Comparison of ENCODE assay signal across 9 cellular contexts in the genomic region with DNA sequence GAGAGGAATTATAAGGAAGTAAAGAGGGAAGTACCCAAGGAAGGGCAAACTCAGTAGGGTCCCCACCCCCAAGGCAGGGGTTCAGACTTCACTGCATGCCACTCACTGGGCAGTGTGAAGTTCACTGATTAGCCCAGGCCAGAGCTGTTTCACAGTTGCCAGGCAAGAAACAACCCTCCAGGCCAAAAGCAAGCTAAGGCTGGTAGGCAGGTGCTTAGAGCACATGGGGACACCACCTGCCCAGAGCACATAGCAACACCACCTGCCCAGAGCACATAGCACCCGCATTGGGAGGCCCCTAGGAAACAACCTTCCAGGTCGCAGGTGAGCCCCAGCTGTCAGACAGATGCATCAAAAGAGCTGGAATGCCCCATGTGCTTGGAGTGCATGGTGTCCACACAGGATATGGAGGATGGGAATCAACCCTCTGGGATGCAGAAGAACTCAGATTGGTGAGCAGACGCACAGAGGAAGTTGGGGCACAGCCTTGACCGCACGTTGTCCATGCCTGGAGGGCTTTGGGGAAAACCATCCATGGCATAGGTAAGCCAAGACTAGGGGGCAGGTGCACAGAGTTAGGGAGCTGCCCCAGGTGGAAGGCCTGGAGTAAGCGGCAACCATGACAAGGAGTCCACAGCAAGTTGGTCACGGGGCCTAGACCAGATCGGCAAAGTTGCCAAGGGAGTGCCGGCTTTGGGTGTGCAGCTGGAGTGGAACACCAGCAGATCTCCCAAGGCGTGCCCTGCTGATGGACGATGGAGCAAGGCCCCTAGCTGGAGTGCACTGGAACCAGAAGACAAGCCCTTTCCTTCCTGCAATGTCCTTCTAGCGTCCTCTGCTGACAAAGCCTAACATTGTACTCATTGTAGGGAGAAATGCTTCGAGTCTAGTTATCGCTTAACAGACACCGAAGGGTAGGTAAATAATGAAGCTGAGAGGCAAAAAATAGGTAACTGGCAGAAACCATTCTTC. TPM values are rescaled to one million over a fixed set of nuclear protein-coding genes. Genes with fewer than 3 reads are reported as not detected.
DNase-seq lines count a peak whose midpoint lies in the region; ATAC-seq and TF ChIP-seq lines count a peak whose summit lies in the region.
"Had no signal": no experiment of that assay in that cellular context is flagged by ENCODE, and none has a peak within 500 bp of the region (broad histone marks: within the 10 kb centered on the region; RNA-seq: fewer than 3 reads in every experiment).

No MANE protein-coding gene starts in this region.

- no peaks in the 10 kb centered on the region for H3K27me3 ChIP-seq in neuronal stem cell (ENCODE audit: control insufficient read depth in 3 of 3, insufficient read depth in 3 of 3, low read depth in 1 of 3, low read length in 3 of 3)

- no peak overlapping the region for H2BK15ac ChIP-seq in neuronal stem cell (ENCODE audit: low read length)

- H3K14ac ChIP-seq in neuronal stem cell (ENCODE audit: low read length), result no peak overlapping the region

- H3K23ac ChIP-seq in neuronal stem cell (ENCODE audit: low read depth, low read length, poor library complexity), result peak overlapping the region; percentile 85

- no peak overlapping the region for H4K8ac ChIP-seq in neuronal stem cell (ENCODE audit: low read depth, low read length)

- no peak overlapping the region for H3K18ac ChIP-seq in neuronal stem cell (ENCODE audit: low read length)

- no peak for ATAC-seq in GM21717 (IDR thresholded peaks at IDR 0.05; ENCODE audit: unreplicated experiment)

- H3K79me1 ChIP-seq in neuronal stem cell (ENCODE audit: low read depth, low read length), result no peaks in the 10 kb centered on the region

- H3K9me3 ChIP-seq in neuronal stem cell (replicated peaks in 1 of 2; ENCODE audit: control insufficient read depth in 2 of 2, insufficient read depth in 1 of 2, low read depth in 1 of 2, low read length in 2 of 2), result no peaks in the 10 kb centered on the region
- H3K9me3 ChIP-seq: lower lobe of right lung had no signal

- no peak overlapping the region for H2AFZ ChIP-seq in neuronal stem cell (ENCODE audit: low read length)

- no peak overlapping the region for H3K4me3 ChIP-seq in cardiac fibroblast (replicated peaks in 1 of 2; ENCODE audit: low read depth in 2 of 2, low read length in 2 of 2)
- peak overlapping the region in 1 of 2 donors; percentile 38 for H3K4me3 ChIP-seq in neuronal stem cell (ENCODE audit: low read length in 2 of 2)
- H3K4me3 ChIP-seq: lower lobe of right lung had no signal

- peak; percentile 36 for TF ChIP-seq CTCF in cardiac fibroblast (IDR thresholded peaks at IDR 0.05; ENCODE audit: low read depth, low read length)

- no peak overlapping the region for H3K4me2 ChIP-seq in neuronal stem cell (ENCODE audit: insufficient read depth, low read length, poor library complexity, severe bottlenecking)

- H3K4ac ChIP-seq in neuronal stem cell (ENCODE audit: low read length), result no peak overlapping the region

- H2AK5ac ChIP-seq in neuronal stem cell (ENCODE audit: low read depth, low read length), result no peak overlapping the region

- H2BK120ac ChIP-seq in neuronal stem cell (ENCODE audit: low read depth, low read length), result no peak overlapping the region

- DNase-seq in NCI-H1417 (lab: John Stamatoyannopoulos, UW) (peak in 2 of 3 experiments; percentile 48 to 75), NCI-H1417 treated with DMSO at 0.1 percent for 48 hours (lab: John Stamatoyannopoulos, UW) (no peak), MV-4-11 (lab: John Stamatoyannopoulos, UW) (peak; percentile 26), cardiac fibroblast (ENCODE audit: low read depth in 2 of 2) (peak; percentile 43 to 57), neuronal stem cell (ENCODE audit: low spot score) (no peak), HuH-7.5 (ENCODE audit: low spot score) (no peak), Ammon's horn (ENCODE audit: low spot score) (no peak)
- DNase-seq: lower lobe of right lung had no signal

- no peak overlapping the region for H3K9ac ChIP-seq in neuronal stem cell (ENCODE audit: low read depth, low read length, poor library complexity)

- peak overlapping the region; percentile 25 for H2BK5ac ChIP-seq in neuronal stem cell (ENCODE audit: low read length)

- WGBS in neuronal stem cell (ENCODE audit: extremely low coverage in 2 of 2, insufficient read length in 2 of 2, insufficient replicate concordance in 1 of 2), 2 donors, result no CpG with 5 or more reads among the region's 15 CpGs

- H2BK12ac ChIP-seq in neuronal stem cell (ENCODE audit: low read length), result no peak overlapping the region

- H3K36me3 ChIP-seq in neuronal stem cell (replicated peaks in 1 of 2; ENCODE audit: control insufficient read depth in 2 of 2, insufficient read depth in 2 of 2, low read length in 2 of 2), result peaks cover 10 to 12% of the 10 kb centered on the region in 2 donors
- H3K36me3 ChIP-seq: lower lobe of right lung had no signal

- H3K27ac ChIP-seq in neuronal stem cell (replicated peaks; ENCODE audit: low read length), result no peak overlapping the region
- H3K27ac ChIP-seq: lower lobe of right lung had no signal

- no peaks in the 10 kb centered on the region for H3K4me1 ChIP-seq in neuronal stem cell (ENCODE audit: control insufficient read depth in 2 of 2, insufficient read depth in 1 of 2, low read depth in 1 of 2, low read length in 2 of 2)

- H4K91ac ChIP-seq in neuronal stem cell (ENCODE audit: low read depth, low read length, poor library complexity), result no peak overlapping the region

RNA-seq across cellular contexts. Expression of a gene that starts 7.8 kb away (rescaled TPM):
- polyA plus RNA-seq in neuronal stem cell (2013, experiment 1 of 2), result 36.8 TPM
- polyA plus RNA-seq in neuronal stem cell (2013, experiment 2 of 2), result 36.7 TPM

RNA-seq across cellular contexts. Expression of a gene that starts 22.4 kb away (rescaled TPM):
- polyA plus RNA-seq in neuronal stem cell (2013, experiment 1 of 2), result 38.6 TPM
- polyA plus RNA-seq in neuronal stem cell (2013, experiment 2 of 2), result 40.8 TPM

RNA-seq across cellular contexts. Expression of a gene that starts 22.9 kb away (rescaled TPM):
- 7.0 TPM for polyA plus RNA-seq in neuronal stem cell (2013, experiment 1 of 2)
- 6.3 TPM for polyA plus RNA-seq in neuronal stem cell (2013, experiment 2 of 2)

RNA-seq across cellular contexts. Expression of a gene that starts 45.2 kb away (rescaled TPM):
- 126 TPM for polyA plus RNA-seq in neuronal stem cell (2013, experiment 1 of 2)
- 123 TPM for polyA plus RNA-seq in neuronal stem cell (2013, experiment 2 of 2)

RNA-seq across cellular contexts. Expression of a gene that starts 45.4 kb away (rescaled TPM):
- 16.8 TPM for polyA plus RNA-seq in neuronal stem cell (2013, experiment 1 of 2)
- 16.3 TPM for polyA plus RNA-seq in neuronal stem cell (2013, experiment 2 of 2)

Comparison
In these comparisons a context has a peak if more than half of its experiments do, and no peak if none do; other contexts are left out.
1. DNase-seq: peak in NCI-H1417 (2 of 3), MV-4-11 (single experiment) and cardiac fibroblast (2 of 2); none in NCI-H1417 treated with DMSO at 0.1 percent for 48 hours (single experiment), neuronal stem cell (single experiment), HuH-7.5 (single experiment) and Ammon's horn (single experiment).